Comparison of ENCODE assay signal across 1 cellular context in the genomic region with DNA sequence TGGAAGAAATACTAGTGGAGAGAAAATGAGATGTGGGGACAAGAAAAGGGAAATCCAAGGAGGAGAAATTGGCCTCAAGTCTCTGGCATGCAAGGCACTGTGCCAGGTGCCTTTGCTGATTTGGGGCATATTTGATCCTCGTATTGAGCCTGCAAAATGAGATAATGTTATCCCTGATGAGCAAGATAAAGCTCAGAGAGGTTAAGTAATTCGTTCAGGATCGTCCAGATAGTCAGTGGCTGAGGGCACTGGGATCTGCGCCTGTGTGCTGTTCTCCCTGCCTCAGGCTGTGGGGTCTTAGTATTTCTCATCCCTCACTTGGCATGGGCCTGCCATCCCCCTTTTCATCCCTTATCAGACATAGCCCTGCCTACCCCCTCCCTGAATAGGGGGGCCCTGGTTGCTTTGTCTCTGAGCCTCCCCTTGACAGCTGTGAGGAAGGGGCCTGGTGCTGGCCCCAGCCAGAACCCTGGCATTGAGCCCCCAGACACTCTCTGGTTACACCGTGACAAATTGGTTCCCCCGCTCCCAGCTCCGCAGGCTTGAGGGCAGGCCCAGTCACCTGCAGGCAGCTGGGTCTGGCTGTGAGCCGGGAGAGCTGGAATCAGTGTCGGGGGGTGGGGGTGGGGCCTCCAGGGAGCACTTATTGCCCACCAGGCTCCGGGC.
TF ChIP-seq lines count a peak whose summit lies in the region.

No MANE protein-coding gene starts in this region.

TF ChIP-seq in H1, 55 proteins besides CTCF, POLR2A, EP300 and RAD21:
- TF ChIP-seq YY1 (IDR thresholded peaks at IDR 0.05; ENCODE audit: low read depth, low read length): no peak
- TF ChIP-seq KDM5A (IDR thresholded peaks at IDR 0.05; ENCODE audit: low read length): no peak
- no peak for TF ChIP-seq CHD2 (IDR thresholded peaks at IDR 0.05; ENCODE audit: low read length)
- TF ChIP-seq NANOG (IDR thresholded peaks at IDR 0.05; ENCODE audit: insufficient read depth, low read depth, low read length, poor library complexity, severe bottlenecking): no peak
- TF ChIP-seq TBP (IDR thresholded peaks at IDR 0.05; ENCODE audit: low read depth, low read length): no peak
- no peak for TF ChIP-seq TAF1 (IDR thresholded peaks at IDR 0.05; ENCODE audit: low read depth, low read length)
- TF ChIP-seq, protein P1, sequence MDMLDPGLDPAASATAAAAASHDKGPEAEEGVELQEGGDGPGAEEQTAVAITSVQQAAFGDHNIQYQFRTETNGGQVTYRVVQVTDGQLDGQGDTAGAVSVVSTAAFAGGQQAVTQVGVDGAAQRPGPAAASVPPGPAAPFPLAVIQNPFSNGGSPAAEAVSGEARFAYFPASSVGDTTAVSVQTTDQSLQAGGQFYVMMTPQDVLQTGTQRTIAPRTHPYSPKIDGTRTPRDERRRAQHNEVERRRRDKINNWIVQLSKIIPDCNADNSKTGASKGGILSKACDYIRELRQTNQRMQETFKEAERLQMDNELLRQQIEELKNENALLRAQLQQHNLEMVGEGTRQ (IDR thresholded peaks at IDR 0.05; ENCODE audit: low read length): no peak
- TF ChIP-seq SIRT6 (IDR thresholded peaks at IDR 0.05; ENCODE audit: low read length): no peak
- TF ChIP-seq NRF1 (IDR thresholded peaks at IDR 0.05; ENCODE audit: low read depth, low read length): no peak
- no peak for TF ChIP-seq CTBP2 (IDR thresholded peaks at IDR 0.05; ENCODE audit: borderline replicate concordance, insufficient read depth, insufficient read length, low read length)
- TF ChIP-seq ASH2L (IDR thresholded peaks at IDR 0.05; ENCODE audit: low read length): no peak
- TF ChIP-seq POU5F1 (IDR thresholded peaks at IDR 0.05; ENCODE audit: low read depth, low read length): no peak
- TF ChIP-seq SRF (IDR thresholded peaks at IDR 0.05; ENCODE audit: low read depth, low read length): no peak
- no peak for TF ChIP-seq HDAC2 (IDR thresholded peaks at IDR 0.05; ENCODE audit: borderline replicate concordance in 1 of 2, low read depth in 2 of 2, low read length in 2 of 2)
- no peak for TF ChIP-seq CBX8 (IDR thresholded peaks at IDR 0.05; ENCODE audit: borderline replicate concordance, low read depth, low read length)
- no peak for TF ChIP-seq CBX5 (IDR thresholded peaks at IDR 0.05; ENCODE audit: low read depth, low read length)
- TF ChIP-seq JUN (IDR thresholded peaks at IDR 0.05; ENCODE audit: low read depth, low read length): no peak
- TF ChIP-seq CREB1 (IDR thresholded peaks at IDR 0.05): no peak
